ENCODE assay signal across 21 cellular contexts in genomic region chr7:13731643-13732042, GRCh38.
DNase-seq lines count a peak whose midpoint lies in the region; ATAC-seq and TF ChIP-seq lines count a peak whose summit lies in the region.
"Had no signal": no experiment of that assay in that cellular context is flagged by ENCODE, and none has a peak within 500 bp of the region (broad histone marks: within the 10 kb centered on the region; RNA-seq: fewer than 3 reads in every experiment).

No MANE protein-coding gene starts in this region.

- no peaks in the 10 kb centered on the region for H3K36me3 Mint-ChIP-seq in activated naive CD4-positive, alpha-beta T cell treated with anti-CD3 and anti-CD28 coated beads, Interleukin-2, amount 50 U/mL, for 72 hours
- no peaks in the 10 kb centered on the region for H3K36me3 Mint-ChIP-seq in activated naive CD8-positive, alpha-beta T cell treated with anti-CD3 and anti-CD28 coated beads for 36 hours
- H3K36me3 Mint-ChIP-seq: CD4-positive, CD25-positive, alpha-beta regulatory T cell had no signal

- DNase-seq in M059J (ENCODE audit: low read depth) (peak; percentile 47), astrocyte of the hippocampus (ENCODE audit: low read depth, low spot score) (peak; percentile 24), foreskin fibroblast (peak; percentile 16 to 45), stromal cell of bone marrow (ENCODE audit: low read depth) (peak; percentile 40), NCI-H2227 (lab: John Stamatoyannopoulos, UW; ENCODE audit: unreplicated experiment) (no peak)
- DNase-seq in activated naive CD4-positive, alpha-beta T cell treated with anti-CD3 and anti-CD28 coated beads, Interleukin-2, amount 50 U/mL, for 72 hours (ENCODE audit: low spot score in 2 of 2), result no peak
- no peak for DNase-seq in activated naive CD8-positive, alpha-beta T cell treated with anti-CD3 and anti-CD28 coated beads for 36 hours
- DNase-seq: CD4-positive, CD25-positive, alpha-beta regulatory T cell; DMS79; H9; KG1; MV-4-11; NCI-H1105 treated with DMSO at 0.1 percent for 48 hours; NCI-H2029 treated with DMSO at 0.1 percent for 48 hours; NCI-H2171; NCI-H526 had no signal

- peaks cover 3 to 13% of the 10 kb centered on the region in 2 donors for H3K9me3 Mint-ChIP-seq in activated naive CD4-positive, alpha-beta T cell treated with anti-CD3 and anti-CD28 coated beads, Interleukin-2, amount 50 U/mL, for 72 hours
- peaks cover 3% of the 10 kb centered on the region for H3K9me3 Mint-ChIP-seq in activated naive CD8-positive, alpha-beta T cell treated with anti-CD3 and anti-CD28 coated beads for 36 hours

- H3K4me3 Mint-ChIP-seq in activated naive CD8-positive, alpha-beta T cell treated with anti-CD3 and anti-CD28 coated beads for 36 hours, result no peak overlapping the region
- H3K4me3 Mint-ChIP-seq: CD4-positive, CD25-positive, alpha-beta regulatory T cell; H9 had no signal

- no peaks in the 10 kb centered on the region for H3K27me3 Mint-ChIP-seq in activated naive CD8-positive, alpha-beta T cell treated with anti-CD3 and anti-CD28 coated beads for 36 hours
- H3K27me3 Mint-ChIP-seq: CD4-positive, CD25-positive, alpha-beta regulatory T cell had no signal

- ATAC-seq in activated naive CD4-positive, alpha-beta T cell treated with anti-CD3 and anti-CD28 coated beads, Interleukin-2, amount 50 U/mL, for 72 hours, result no peak
- ATAC-seq in HG02981 (IDR thresholded peaks at IDR 0.05; ENCODE audit: unreplicated experiment), result no peak
- ATAC-seq: GM12878, HepG2, Right ventricle myocardium inferior had no signal

- H3K4me3 ChIP-seq in foreskin fibroblast (ENCODE audit: low read depth in 1 of 2, low read length in 2 of 2), result no peak overlapping the region
- H3K4me3 ChIP-seq: GM12878, SJSA1 had no signal

- H3K27ac Mint-ChIP-seq in activated naive CD4-positive, alpha-beta T cell treated with anti-CD3 and anti-CD28 coated beads, Interleukin-2, amount 50 U/mL, for 72 hours, result no peak overlapping the region
- H3K27ac Mint-ChIP-seq in activated naive CD8-positive, alpha-beta T cell treated with anti-CD3 and anti-CD28 coated beads for 36 hours, result no peak overlapping the region
- H3K27ac Mint-ChIP-seq: CD4-positive, CD25-positive, alpha-beta regulatory T cell; H9 had no signal

- H3K4me1 Mint-ChIP-seq in activated naive CD8-positive, alpha-beta T cell treated with anti-CD3 and anti-CD28 coated beads for 36 hours, result no peaks in the 10 kb centered on the region
- H3K4me1 Mint-ChIP-seq: CD4-positive, CD25-positive, alpha-beta regulatory T cell had no signal

- TF ChIP-seq CTCF in foreskin fibroblast (IDR thresholded peaks at IDR 0.05; ENCODE audit: low read depth, low read length), result no peak

Comparison
In these comparisons a context has a peak if more than half of its experiments do, and no peak if none do; other contexts are left out.
1. DNase-seq: peak in M059J (single experiment), astrocyte of the hippocampus (single experiment), foreskin fibroblast (2 of 2) and stromal cell of bone marrow (single experiment); none in activated naive CD4-positive, alpha-beta T cell treated with anti-CD3 and anti-CD28 coated beads, Interleukin-2, amount 50 U/mL, for 72 hours (0 of 2), NCI-H2227 (single experiment) and activated naive CD8-positive, alpha-beta T cell treated with anti-CD3 and anti-CD28 coated beads for 36 hours (single experiment).